ENCODE assay signal across 1 cellular context in the genomic region with DNA sequence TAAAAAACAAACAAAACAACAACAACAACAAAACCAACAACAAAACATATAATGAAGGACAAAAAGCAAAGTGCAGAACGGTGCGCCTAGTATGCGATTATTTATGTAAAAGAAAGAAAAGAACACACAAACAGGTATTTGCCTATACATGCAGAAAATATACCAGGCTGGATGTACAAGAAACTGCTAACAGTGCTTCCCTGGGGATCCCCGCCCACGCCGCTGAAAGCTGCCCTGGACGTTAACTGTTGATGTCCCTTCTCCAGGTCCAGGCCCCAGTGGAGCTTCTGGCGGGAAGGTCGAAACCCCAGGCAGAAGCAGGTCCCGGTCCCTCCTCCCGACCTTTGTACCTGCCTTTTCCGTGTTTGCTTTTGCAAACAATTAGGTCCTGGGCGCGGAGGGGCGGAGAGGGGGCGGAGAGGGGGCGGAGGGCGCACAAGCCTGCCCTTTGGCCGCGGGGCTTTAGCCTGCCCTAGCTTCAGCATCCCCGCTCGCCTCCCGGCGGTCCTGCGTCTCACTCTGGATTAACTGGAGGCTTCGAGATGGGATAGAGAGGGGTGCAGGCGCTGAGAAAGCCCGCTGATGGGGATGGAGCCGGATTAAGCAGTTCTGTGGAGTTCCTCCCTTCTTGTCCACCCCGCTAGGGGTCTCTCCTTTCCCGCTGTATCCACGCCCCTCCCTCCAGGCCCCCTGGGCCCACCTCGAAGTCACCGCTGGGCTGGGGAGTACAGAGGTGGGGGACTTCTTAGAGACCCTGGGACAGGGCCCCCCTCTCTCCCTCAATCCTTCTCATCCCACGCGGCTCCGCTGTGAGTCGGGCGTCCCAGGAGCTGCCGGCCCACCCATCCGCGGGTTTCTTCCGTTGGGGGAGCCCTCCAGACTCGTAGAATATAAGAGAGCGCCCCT.
TF ChIP-seq lines count a peak whose summit lies in the region.

No MANE protein-coding gene starts in this region.

TF ChIP-seq in HepG2, 621 proteins besides CTCF, POLR2A, EP300 and RAD21 (continued from another document and continues in another):
- no peak for TF ChIP-seq MAF1 (CRISPR knock-in tag; IDR thresholded peaks at IDR 0.05; ENCODE audit: borderline replicate concordance)
- no peak for TF ChIP-seq ZNF761 (CRISPR knock-in tag; conservative IDR thresholded peaks at IDR 0.05)
- TF ChIP-seq, protein P1, sequence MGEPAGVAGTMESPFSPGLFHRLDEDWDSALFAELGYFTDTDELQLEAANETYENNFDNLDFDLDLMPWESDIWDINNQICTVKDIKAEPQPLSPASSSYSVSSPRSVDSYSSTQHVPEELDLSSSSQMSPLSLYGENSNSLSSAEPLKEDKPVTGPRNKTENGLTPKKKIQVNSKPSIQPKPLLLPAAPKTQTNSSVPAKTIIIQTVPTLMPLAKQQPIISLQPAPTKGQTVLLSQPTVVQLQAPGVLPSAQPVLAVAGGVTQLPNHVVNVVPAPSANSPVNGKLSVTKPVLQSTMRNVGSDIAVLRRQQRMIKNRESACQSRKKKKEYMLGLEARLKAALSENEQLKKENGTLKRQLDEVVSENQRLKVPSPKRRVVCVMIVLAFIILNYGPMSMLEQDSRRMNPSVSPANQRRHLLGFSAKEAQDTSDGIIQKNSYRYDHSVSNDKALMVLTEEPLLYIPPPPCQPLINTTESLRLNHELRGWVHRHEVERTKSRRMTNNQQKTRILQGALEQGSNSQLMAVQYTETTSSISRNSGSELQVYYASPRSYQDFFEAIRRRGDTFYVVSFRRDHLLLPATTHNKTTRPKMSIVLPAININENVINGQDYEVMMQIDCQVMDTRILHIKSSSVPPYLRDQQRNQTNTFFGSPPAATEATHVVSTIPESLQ (CRISPR knock-in tag; conservative IDR thresholded peaks at IDR 0.05): no peak
- TF ChIP-seq ZNF33B (CRISPR knock-in tag; IDR thresholded peaks at IDR 0.05): no peak
- TF ChIP-seq SOX5 (CRISPR knock-in tag; IDR thresholded peaks at IDR 0.05; ENCODE audit: borderline replicate concordance): peak; percentile 97
- TF ChIP-seq MBD4 (IDR thresholded peaks at IDR 0.05; ENCODE audit: borderline replicate concordance, low read length): no peak
- no peak for TF ChIP-seq GLMP (CRISPR knock-in tag; IDR thresholded peaks at IDR 0.05; ENCODE audit: borderline replicate concordance)
- no peak for TF ChIP-seq PRPF4 (IDR thresholded peaks at IDR 0.05; ENCODE audit: low read depth, low read length, poor library complexity, severe bottlenecking)
- peak; percentile 17; the same call in 1 of the 2 replicates for TF ChIP-seq ZFP36L2 (CRISPR knock-in tag; IDR thresholded peaks at IDR 0.05)
- peak; percentile 85 for TF ChIP-seq SP4 (CRISPR knock-in tag; IDR thresholded peaks at IDR 0.05)
- TF ChIP-seq ZNF451 (CRISPR knock-in tag; IDR thresholded peaks at IDR 0.05): 0 out of 2 replicates have a peak, but pooled peaks have one; percentile 40
- TF ChIP-seq, protein P2, sequence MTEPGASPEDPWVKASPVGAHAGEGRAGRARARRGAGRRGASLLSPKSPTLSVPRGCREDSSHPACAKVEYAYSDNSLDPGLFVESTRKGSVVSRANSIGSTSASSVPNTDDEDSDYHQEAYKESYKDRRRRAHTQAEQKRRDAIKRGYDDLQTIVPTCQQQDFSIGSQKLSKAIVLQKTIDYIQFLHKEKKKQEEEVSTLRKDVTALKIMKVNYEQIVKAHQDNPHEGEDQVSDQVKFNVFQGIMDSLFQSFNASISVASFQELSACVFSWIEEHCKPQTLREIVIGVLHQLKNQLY (CRISPR knock-in tag; IDR thresholded peaks at IDR 0.05): peak; percentile 82
- TF ChIP-seq NFYC (CRISPR knock-in tag; IDR thresholded peaks at IDR 0.05): 0 out of 2 replicates have a peak, but pooled peaks have one; percentile 17
- no peak; the same call in 1 of the 2 replicates for TF ChIP-seq ZNF101 (CRISPR knock-in tag; IDR thresholded peaks at IDR 0.05; ENCODE audit: borderline replicate concordance, low read depth)
- TF ChIP-seq ERF (CRISPR knock-in tag; IDR thresholded peaks at IDR 0.05): peak; percentile 94
- peak; percentile 92 for TF ChIP-seq HMG20A (CRISPR knock-in tag; IDR thresholded peaks at IDR 0.05; ENCODE audit: borderline replicate concordance)
- TF ChIP-seq, protein P3, sequence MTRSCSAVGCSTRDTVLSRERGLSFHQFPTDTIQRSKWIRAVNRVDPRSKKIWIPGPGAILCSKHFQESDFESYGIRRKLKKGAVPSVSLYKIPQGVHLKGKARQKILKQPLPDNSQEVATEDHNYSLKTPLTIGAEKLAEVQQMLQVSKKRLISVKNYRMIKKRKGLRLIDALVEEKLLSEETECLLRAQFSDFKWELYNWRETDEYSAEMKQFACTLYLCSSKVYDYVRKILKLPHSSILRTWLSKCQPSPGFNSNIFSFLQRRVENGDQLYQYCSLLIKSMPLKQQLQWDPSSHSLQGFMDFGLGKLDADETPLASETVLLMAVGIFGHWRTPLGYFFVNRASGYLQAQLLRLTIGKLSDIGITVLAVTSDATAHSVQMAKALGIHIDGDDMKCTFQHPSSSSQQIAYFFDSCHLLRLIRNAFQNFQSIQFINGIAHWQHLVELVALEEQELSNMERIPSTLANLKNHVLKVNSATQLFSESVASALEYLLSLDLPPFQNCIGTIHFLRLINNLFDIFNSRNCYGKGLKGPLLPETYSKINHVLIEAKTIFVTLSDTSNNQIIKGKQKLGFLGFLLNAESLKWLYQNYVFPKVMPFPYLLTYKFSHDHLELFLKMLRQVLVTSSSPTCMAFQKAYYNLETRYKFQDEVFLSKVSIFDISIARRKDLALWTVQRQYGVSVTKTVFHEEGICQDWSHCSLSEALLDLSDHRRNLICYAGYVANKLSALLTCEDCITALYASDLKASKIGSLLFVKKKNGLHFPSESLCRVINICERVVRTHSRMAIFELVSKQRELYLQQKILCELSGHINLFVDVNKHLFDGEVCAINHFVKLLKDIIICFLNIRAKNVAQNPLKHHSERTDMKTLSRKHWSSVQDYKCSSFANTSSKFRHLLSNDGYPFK (CRISPR knock-in tag; IDR thresholded peaks at IDR 0.05; ENCODE audit: borderline replicate concordance): peak; percentile 71; the same call in 1 of the 2 replicates
- TF ChIP-seq ELF3 (CRISPR knock-in tag; IDR thresholded peaks at IDR 0.05): peak; percentile 97
- TF ChIP-seq ZNF432 (CRISPR knock-in tag; IDR thresholded peaks at IDR 0.05; ENCODE audit: borderline replicate concordance): no peak
- TF ChIP-seq ZNF614 (CRISPR knock-in tag; IDR thresholded peaks at IDR 0.05; ENCODE audit: borderline replicate concordance): peak; percentile 65; the same call in 1 of the 2 replicates
- no peak for TF ChIP-seq ZNF598 (CRISPR knock-in tag; IDR thresholded peaks at IDR 0.05; ENCODE audit: borderline replicate concordance)
- no peak for TF ChIP-seq MBNL3 (CRISPR knock-in tag; conservative IDR thresholded peaks at IDR 0.05)
- TF ChIP-seq ZNF772 (CRISPR knock-in tag; IDR thresholded peaks at IDR 0.05): peak; percentile 88; the same call in 1 of the 2 replicates
- TF ChIP-seq RARA (CRISPR knock-in tag; IDR thresholded peaks at IDR 0.05): peak; percentile 94
- TF ChIP-seq THYN1 (CRISPR knock-in tag; IDR thresholded peaks at IDR 0.05; ENCODE audit: borderline replicate concordance, low read depth): peak; percentile 59; the same call in 1 of the 2 replicates
- TF ChIP-seq DNMT3B (CRISPR knock-in tag; conservative IDR thresholded peaks at IDR 0.05): no peak
- no peak for TF ChIP-seq SOX6 (IDR thresholded peaks at IDR 0.05)
- peak; percentile 97 for TF ChIP-seq SOX6 (CRISPR knock-in tag; IDR thresholded peaks at IDR 0.05)
- no peak for TF ChIP-seq CC2D1A (CRISPR knock-in tag; IDR thresholded peaks at IDR 0.05)
- TF ChIP-seq ATRX (CRISPR knock-in tag; IDR thresholded peaks at IDR 0.05; ENCODE audit: borderline replicate concordance): no peak
- TF ChIP-seq JUNB (CRISPR knock-in tag; IDR thresholded peaks at IDR 0.05; ENCODE audit: borderline replicate concordance): no peak
- TF ChIP-seq IRF1 (CRISPR knock-in tag; IDR thresholded peaks at IDR 0.05; ENCODE audit: low read depth): peak; percentile 14; the same call in 1 of the 2 replicates
- TF ChIP-seq ZBTB20 (CRISPR knock-in tag; IDR thresholded peaks at IDR 0.05; ENCODE audit: borderline replicate concordance, low read depth): peak; percentile 96; the same call in 1 of the 2 replicates
- no peak for TF ChIP-seq EZH2 (conservative IDR thresholded peaks at IDR 0.05; ENCODE audit: low read depth, low read length)
- peak; percentile 100 for TF ChIP-seq SP5 (CRISPR knock-in tag; IDR thresholded peaks at IDR 0.05; ENCODE audit: borderline replicate concordance, low read depth)
- no peak for TF ChIP-seq ZFYVE20 (CRISPR knock-in tag; IDR thresholded peaks at IDR 0.05; ENCODE audit: borderline replicate concordance, low read depth)
- peak; percentile 27 for TF ChIP-seq AGO2 (optimal IDR thresholded peaks at IDR 0.05; ENCODE audit: low read depth, low read length)
- peak; percentile 97 for TF ChIP-seq REL (CRISPR knock-in tag; conservative IDR thresholded peaks at IDR 0.05)
- 0 out of 2 replicates have a peak, but pooled peaks have one; percentile 55 for TF ChIP-seq SNAPC2 (CRISPR knock-in tag; IDR thresholded peaks at IDR 0.05)
- no peak for TF ChIP-seq ZNF607 (CRISPR knock-in tag; IDR thresholded peaks at IDR 0.05; ENCODE audit: borderline replicate concordance)
- no peak for TF ChIP-seq ZBTB21 (CRISPR knock-in tag; IDR thresholded peaks at IDR 0.05)
- TF ChIP-seq ZNF282 (IDR thresholded peaks at IDR 0.05; ENCODE audit: partially characterized antibody): no peak
- peak; percentile 39; the same call in 1 of the 2 replicates for TF ChIP-seq ZIK1 (CRISPR knock-in tag; IDR thresholded peaks at IDR 0.05; ENCODE audit: borderline replicate concordance, low read depth)
- peak; percentile 65; the same call in 1 of the 2 replicates for TF ChIP-seq YEATS2 (CRISPR knock-in tag; IDR thresholded peaks at IDR 0.05; ENCODE audit: borderline replicate concordance)
- 0 out of 2 replicates have a peak, but pooled peaks have one; percentile 11 for TF ChIP-seq MYNN (CRISPR knock-in tag; IDR thresholded peaks at IDR 0.05; ENCODE audit: low read depth)
- TF ChIP-seq SAP130 (CRISPR knock-in tag; IDR thresholded peaks at IDR 0.05; ENCODE audit: low read depth): peak; percentile 97
- peak; percentile 75 for TF ChIP-seq CBX1 (IDR thresholded peaks at IDR 0.05; ENCODE audit: low read depth)
- no peak for TF ChIP-seq GTF2F1 (IDR thresholded peaks at IDR 0.05; ENCODE audit: low read length)
- TF ChIP-seq, protein P4, sequence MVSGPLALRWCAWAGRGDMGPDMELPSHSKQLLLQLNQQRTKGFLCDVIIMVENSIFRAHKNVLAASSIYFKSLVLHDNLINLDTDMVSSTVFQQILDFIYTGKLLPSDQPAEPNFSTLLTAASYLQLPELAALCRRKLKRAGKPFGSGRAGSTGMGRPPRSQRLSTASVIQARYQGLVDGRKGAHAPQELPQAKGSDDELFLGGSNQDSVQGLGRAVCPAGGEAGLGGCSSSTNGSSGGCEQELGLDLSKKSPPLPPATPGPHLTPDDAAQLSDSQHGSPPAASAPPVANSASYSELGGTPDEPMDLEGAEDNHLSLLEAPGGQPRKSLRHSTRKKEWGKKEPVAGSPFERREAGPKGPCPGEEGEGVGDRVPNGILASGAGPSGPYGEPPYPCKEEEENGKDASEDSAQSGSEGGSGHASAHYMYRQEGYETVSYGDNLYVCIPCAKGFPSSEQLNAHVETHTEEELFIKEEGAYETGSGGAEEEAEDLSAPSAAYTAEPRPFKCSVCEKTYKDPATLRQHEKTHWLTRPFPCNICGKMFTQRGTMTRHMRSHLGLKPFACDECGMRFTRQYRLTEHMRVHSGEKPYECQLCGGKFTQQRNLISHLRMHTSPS (CRISPR knock-in tag; IDR thresholded peaks at IDR 0.05; ENCODE audit: low read depth): no peak
- TF ChIP-seq, protein P5, sequence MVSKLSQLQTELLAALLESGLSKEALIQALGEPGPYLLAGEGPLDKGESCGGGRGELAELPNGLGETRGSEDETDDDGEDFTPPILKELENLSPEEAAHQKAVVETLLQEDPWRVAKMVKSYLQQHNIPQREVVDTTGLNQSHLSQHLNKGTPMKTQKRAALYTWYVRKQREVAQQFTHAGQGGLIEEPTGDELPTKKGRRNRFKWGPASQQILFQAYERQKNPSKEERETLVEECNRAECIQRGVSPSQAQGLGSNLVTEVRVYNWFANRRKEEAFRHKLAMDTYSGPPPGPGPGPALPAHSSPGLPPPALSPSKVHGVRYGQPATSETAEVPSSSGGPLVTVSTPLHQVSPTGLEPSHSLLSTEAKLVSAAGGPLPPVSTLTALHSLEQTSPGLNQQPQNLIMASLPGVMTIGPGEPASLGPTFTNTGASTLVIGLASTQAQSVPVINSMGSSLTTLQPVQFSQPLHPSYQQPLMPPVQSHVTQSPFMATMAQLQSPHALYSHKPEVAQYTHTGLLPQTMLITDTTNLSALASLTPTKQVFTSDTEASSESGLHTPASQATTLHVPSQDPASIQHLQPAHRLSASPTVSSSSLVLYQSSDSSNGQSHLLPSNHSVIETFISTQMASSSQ (IDR thresholded peaks at IDR 0.05; ENCODE audit: low read depth): peak; percentile 62; the same call in 1 of the 2 replicates
- TF ChIP-seq, protein P5 (CRISPR knock-in tag; IDR thresholded peaks at IDR 0.05; ENCODE audit: borderline replicate concordance): peak; percentile 85
